ENCODE assay signal across 9 cellular contexts in the genomic region with DNA sequence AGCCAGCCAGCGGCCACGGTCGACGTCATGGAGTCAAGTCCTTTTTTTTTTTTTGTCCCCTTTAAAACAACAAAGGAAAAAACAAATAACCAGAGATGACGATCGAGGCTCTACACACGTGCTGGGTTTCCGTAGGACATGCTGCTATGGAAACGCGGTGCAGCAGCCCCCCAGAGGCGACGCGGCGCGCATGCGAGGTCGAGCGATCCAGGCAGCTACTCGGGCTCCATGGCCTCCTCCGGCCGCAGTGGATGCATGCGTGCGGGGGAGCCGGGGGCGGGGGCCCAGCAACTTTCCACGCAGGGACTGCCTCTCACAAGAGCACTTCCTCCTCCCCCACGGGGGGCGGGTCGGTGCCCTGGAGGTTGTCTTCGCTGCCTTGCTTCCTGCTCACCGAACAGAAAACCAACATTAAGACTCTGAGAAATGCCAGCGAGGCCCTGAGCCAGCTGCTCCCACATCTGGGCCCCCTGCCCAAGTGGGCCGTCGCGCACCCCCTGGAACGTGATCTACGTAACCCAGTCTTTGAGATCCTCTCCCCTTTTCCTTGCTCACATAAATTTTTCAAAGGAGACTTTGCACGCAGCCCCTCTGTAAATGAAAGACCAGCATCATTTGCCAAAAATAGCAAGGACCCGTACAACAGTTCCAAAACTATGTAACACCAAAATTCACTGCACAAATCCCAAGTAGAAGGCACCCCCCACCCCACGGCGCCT. TPM values are rescaled to one million over a fixed set of nuclear protein-coding genes. Genes with fewer than 3 reads are reported as not detected.
DNase-seq lines count a peak whose midpoint lies in the region; ATAC-seq and TF ChIP-seq lines count a peak whose summit lies in the region.
"Had no signal": no experiment of that assay in that cellular context is flagged by ENCODE, and none has a peak within 500 bp of the region (broad histone marks: within the 10 kb centered on the region; RNA-seq: fewer than 3 reads in every experiment).

No MANE protein-coding gene starts in this region.

- H3K27me3 Mint-ChIP-seq in activated CD8-positive, alpha-beta memory T cell treated with anti-CD3 and anti-CD28 coated beads, Interleukin-2, amount 10 ng/mL, durations not matched to agents 7 days and 5 days = no peaks in the 10 kb centered on the region

- WGBS in testis, 2 donors = 8 to 21% methylated on average over 26 to 41 of the region's 41 CpGs

- peak overlapping the region; percentile 88 for H3K27ac Mint-ChIP-seq in activated CD8-positive, alpha-beta memory T cell treated with anti-CD3 and anti-CD28 coated beads, Interleukin-2, amount 10 ng/mL, durations not matched to agents 7 days and 5 days

- TF ChIP-seq POLR2A in testis (IDR thresholded peaks at IDR 0.05) = no peak

- TF ChIP-seq CTCF in testis (IDR thresholded peaks at IDR 0.05) = no peak

- intact Hi-C loops in testis (cut with DNase I; ENCODE audit: low total_unique reads) = no loop called here

- peaks cover 22% of the 10 kb centered on the region for H3K36me3 Mint-ChIP-seq in activated CD8-positive, alpha-beta memory T cell treated with anti-CD3 and anti-CD28 coated beads, Interleukin-2, amount 10 ng/mL, durations not matched to agents 7 days and 5 days

- CTCF ChIA-PET in activated CD8-positive, alpha-beta memory T cell treated with anti-CD3 and anti-CD28 coated beads, Interleukin-2, amount 10 ng/mL, durations not matched to agents 7 days and 5 days (lab: Charles Lee) = interaction anchor here (1.4 to 3.9 kb wide), 2 partner anchors 11 to 23 kb away, joined by 3 to 28 read pairs; no protein-coding TSS in a partner anchor

- peak; percentile 47 for ATAC-seq in HG03354 (IDR thresholded peaks at IDR 0.05; ENCODE audit: poor library complexity, severe bottlenecking, unreplicated experiment)
- ATAC-seq in activated CD8-positive, alpha-beta memory T cell treated with anti-CD3 and anti-CD28 coated beads, Interleukin-2, amount 10 ng/mL, durations not matched to agents 7 days and 5 days = peak; percentile 89
- no peak for ATAC-seq in HG03457 (IDR thresholded peaks at IDR 0.05; ENCODE audit: unreplicated experiment)
- no peak for ATAC-seq in GM18517 (IDR thresholded peaks at IDR 0.05; ENCODE audit: unreplicated experiment)
- ATAC-seq in SK-N-SH treated with all-trans-retinoic acid at 6 μM for 48 hours = no peak

- H3K27me3 ChIP-seq in testis = no peaks in the 10 kb centered on the region

- peak; percentile 89 for DNase-seq in activated CD8-positive, alpha-beta memory T cell treated with anti-CD3 and anti-CD28 coated beads, Interleukin-2, amount 10 ng/mL, durations not matched to agents 7 days and 5 days
- DNase-seq in fibroblast of gingiva (ENCODE audit: low read depth) = peak; percentile 29
- DNase-seq in pons (ENCODE audit: low spot score) = peak; percentile 37
- DNase-seq in testis = peak; percentile 80

- peak overlapping the region; percentile 59 to 74 for H3K27ac ChIP-seq in testis
- H3K27ac ChIP-seq: epithelial cell of prostate had no signal

- no peaks in the 10 kb centered on the region for H3K9me3 Mint-ChIP-seq in activated CD8-positive, alpha-beta memory T cell treated with anti-CD3 and anti-CD28 coated beads, Interleukin-2, amount 10 ng/mL, durations not matched to agents 7 days and 5 days (ENCODE audit: low read depth)

- H3K4me3 ChIP-seq in testis = peak overlapping the region; percentile 22 to 56

- H3K4me3 Mint-ChIP-seq in activated CD8-positive, alpha-beta memory T cell treated with anti-CD3 and anti-CD28 coated beads, Interleukin-2, amount 10 ng/mL, durations not matched to agents 7 days and 5 days = peak overlapping the region; percentile 61

- H3K4me1 Mint-ChIP-seq in activated CD8-positive, alpha-beta memory T cell treated with anti-CD3 and anti-CD28 coated beads, Interleukin-2, amount 10 ng/mL, durations not matched to agents 7 days and 5 days = peaks cover 40% of the 10 kb centered on the region

- H3K9me3 ChIP-seq in testis = no peaks in the 10 kb centered on the region

- peaks cover 23% of the 10 kb centered on the region for H3K4me1 ChIP-seq in testis

- H3K36me3 ChIP-seq in testis (ENCODE audit: low read depth, missing control alignments) = no peaks in the 10 kb centered on the region

TF ChIP-seq in SK-N-SH treated with all-trans-retinoic acid at 6 μM for 48 hours, 23 proteins besides CTCF, POLR2A, EP300 and RAD21:
- TF ChIP-seq, protein P1, sequence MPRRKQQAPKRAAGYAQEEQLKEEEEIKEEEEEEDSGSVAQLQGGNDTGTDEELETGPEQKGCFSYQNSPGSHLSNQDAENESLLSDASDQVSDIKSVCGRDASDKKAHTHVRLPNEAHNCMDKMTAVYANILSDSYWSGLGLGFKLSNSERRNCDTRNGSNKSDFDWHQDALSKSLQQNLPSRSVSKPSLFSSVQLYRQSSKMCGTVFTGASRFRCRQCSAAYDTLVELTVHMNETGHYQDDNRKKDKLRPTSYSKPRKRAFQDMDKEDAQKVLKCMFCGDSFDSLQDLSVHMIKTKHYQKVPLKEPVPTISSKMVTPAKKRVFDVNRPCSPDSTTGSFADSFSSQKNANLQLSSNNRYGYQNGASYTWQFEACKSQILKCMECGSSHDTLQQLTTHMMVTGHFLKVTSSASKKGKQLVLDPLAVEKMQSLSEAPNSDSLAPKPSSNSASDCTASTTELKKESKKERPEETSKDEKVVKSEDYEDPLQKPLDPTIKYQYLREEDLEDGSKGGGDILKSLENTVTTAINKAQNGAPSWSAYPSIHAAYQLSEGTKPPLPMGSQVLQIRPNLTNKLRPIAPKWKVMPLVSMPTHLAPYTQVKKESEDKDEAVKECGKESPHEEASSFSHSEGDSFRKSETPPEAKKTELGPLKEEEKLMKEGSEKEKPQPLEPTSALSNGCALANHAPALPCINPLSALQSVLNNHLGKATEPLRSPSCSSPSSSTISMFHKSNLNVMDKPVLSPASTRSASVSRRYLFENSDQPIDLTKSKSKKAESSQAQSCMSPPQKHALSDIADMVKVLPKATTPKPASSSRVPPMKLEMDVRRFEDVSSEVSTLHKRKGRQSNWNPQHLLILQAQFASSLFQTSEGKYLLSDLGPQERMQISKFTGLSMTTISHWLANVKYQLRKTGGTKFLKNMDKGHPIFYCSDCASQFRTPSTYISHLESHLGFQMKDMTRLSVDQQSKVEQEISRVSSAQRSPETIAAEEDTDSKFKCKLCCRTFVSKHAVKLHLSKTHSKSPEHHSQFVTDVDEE (CRISPR knock-in tag; IDR thresholded peaks at IDR 0.05) = no peak
- TF ChIP-seq ARNTL (CRISPR knock-in tag; IDR thresholded peaks at IDR 0.05; ENCODE audit: borderline replicate concordance, low read depth) = no peak
- no peak for TF ChIP-seq RARB (CRISPR knock-in tag; IDR thresholded peaks at IDR 0.05)
- TF ChIP-seq, protein P2, sequence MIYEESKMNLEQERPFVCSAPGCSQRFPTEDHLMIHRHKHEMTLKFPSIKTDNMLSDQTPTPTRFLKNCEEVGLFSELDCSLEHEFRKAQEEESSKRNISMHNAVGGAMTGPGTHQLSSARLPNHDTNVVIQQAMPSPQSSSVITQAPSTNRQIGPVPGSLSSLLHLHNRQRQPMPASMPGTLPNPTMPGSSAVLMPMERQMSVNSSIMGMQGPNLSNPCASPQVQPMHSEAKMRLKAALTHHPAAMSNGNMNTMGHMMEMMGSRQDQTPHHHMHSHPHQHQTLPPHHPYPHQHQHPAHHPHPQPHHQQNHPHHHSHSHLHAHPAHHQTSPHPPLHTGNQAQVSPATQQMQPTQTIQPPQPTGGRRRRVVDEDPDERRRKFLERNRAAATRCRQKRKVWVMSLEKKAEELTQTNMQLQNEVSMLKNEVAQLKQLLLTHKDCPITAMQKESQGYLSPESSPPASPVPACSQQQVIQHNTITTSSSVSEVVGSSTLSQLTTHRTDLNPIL (CRISPR knock-in tag; IDR thresholded peaks at IDR 0.05; ENCODE audit: low read depth) = no peak
- no peak for TF ChIP-seq ZNF70 (CRISPR knock-in tag; IDR thresholded peaks at IDR 0.05)
- no peak for TF ChIP-seq ZNF565 (CRISPR knock-in tag; conservative IDR thresholded peaks at IDR 0.05; ENCODE audit: low read depth)
- no peak for TF ChIP-seq GLIS3 (CRISPR knock-in tag; IDR thresholded peaks at IDR 0.05)
- no peak for TF ChIP-seq ZC3H10 (CRISPR knock-in tag; IDR thresholded peaks at IDR 0.05)
- TF ChIP-seq BACH2 (CRISPR knock-in tag; IDR thresholded peaks at IDR 0.05; ENCODE audit: borderline replicate concordance) = no peak
- TF ChIP-seq ESRRG (CRISPR knock-in tag; IDR thresholded peaks at IDR 0.05) = no peak
TF ChIP-seq in SK-N-SH treated with all-trans-retinoic acid at 6 μM for 48 hours: peak in this region for 0.

RNA-seq across cellular contexts. Expression of a gene that starts 30.7 kb away (rescaled TPM):
- total RNA-seq in activated CD8-positive, alpha-beta memory T cell treated with anti-CD3 and anti-CD28 coated beads, Interleukin-2, amount 10 ng/mL, durations not matched to agents 7 days and 5 days = 10 to 100 TPM; 52.6 to 64.8 TPM
- total RNA-seq in testis = 10 to 100 TPM; 36.0 to 50.0 TPM
- 20.2 TPM for polyA plus RNA-seq in testis (ENCODE audit: insufficient read depth, low read depth, low replicate concordance)

RNA-seq across cellular contexts. Expression of a gene that starts 55.9 kb away (rescaled TPM):
- total RNA-seq in activated CD8-positive, alpha-beta memory T cell treated with anti-CD3 and anti-CD28 coated beads, Interleukin-2, amount 10 ng/mL, durations not matched to agents 7 days and 5 days = 10 to 100 TPM; 34.1 to 37.4 TPM
- total RNA-seq in testis = 10 to 100 TPM; 21.5 to 22.1 TPM
- polyA plus RNA-seq in testis (ENCODE audit: insufficient read depth, low read depth, low replicate concordance) = 17.1 TPM

Comparison
In these comparisons a context has a peak if more than half of its experiments do, and no peak if none do; other contexts are left out.
1. ATAC-seq: peak in HG03354 (single experiment) and activated CD8-positive, alpha-beta memory T cell treated with anti-CD3 and anti-CD28 coated beads, Interleukin-2, amount 10 ng/mL, durations not matched to agents 7 days and 5 days (single experiment); none in HG03457 (single experiment), GM18517 (single experiment) and SK-N-SH treated with all-trans-retinoic acid at 6 μM for 48 hours (single experiment).
2. DNase-seq: peak in every context shown above with its lines; median percentile 89 in activated CD8-positive, alpha-beta memory T cell treated with anti-CD3 and anti-CD28 coated beads, Interleukin-2, amount 10 ng/mL, durations not matched to agents 7 days and 5 days; 80 in testis; 37 in pons; 29 in fibroblast of gingiva.